ENCODE assay signal across 8 cellular contexts in the genomic region with DNA sequence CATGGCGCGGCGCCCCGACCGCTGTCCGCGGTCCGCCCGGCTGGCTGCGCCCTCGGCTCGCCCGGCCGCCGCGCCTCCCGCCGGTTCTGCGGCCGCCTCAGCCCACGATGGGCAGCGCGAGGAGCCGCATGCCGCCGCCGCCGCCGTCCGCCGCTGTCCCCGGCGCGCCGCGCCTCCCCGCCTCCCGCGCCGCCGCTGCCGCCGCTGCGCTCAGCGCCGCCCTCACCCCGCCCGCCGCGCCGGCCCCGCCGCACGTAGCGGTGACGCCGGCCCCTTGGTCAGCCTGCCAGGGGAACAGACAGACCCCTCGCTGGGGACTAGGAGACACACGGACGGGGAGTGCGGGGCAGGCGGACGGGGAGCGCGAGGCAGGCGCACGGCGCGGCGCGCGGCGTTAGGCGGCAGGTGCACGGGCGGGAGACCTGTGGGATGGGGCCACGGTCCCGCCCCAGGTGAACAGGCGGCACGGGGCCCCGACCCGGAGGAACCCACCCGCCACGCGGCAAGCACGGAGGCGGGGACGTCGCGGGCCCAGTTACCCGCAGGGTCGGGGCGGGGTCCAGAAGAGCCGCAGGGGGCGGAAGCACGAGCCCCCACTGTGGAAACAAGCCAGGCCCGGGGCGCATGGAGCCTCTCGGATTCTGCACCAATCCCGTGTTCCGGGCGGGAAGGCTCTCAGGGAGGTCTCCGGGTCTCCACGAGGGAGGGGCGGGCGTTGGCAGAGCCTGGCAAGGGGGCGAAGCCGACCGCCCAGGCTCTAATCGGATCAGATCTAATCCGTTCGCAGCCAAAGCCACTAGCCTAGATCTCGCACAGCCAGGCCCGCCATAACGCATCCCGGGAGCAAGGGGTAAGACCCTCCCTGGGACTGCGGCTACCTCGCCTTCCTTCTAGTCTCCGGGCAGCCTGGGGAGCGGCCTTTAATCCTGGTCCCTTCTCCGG. TPM values are rescaled to one million over a fixed set of nuclear protein-coding genes. Genes with fewer than 3 reads are reported as not detected.
DNase-seq lines count a peak whose midpoint lies in the region; ATAC-seq and TF ChIP-seq lines count a peak whose summit lies in the region.

A gene with protein sequence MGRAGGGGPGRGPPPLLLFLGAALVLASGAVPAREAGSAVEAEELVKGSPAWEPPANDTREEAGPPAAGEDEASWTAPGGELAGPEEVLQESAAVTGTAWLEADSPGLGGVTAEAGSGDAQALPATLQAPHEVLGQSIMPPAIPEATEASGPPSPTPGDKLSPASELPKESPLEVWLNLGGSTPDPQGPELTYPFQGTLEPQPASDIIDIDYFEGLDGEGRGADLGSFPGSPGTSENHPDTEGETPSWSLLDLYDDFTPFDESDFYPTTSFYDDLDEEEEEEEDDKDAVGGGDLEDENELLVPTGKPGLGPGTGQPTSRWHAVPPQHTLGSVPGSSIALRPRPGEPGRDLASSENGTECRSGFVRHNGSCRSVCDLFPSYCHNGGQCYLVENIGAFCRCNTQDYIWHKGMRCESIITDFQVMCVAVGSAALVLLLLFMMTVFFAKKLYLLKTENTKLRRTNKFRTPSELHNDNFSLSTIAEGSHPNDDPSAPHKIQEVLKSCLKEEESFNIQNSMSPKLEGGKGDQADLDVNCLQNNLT (minus strand): TSS at position 175 of the 942 bp plus-strand sequence. CDS start 172 bp downstream, at position 3.

- H3K9me2 ChIP-seq in SU-DHL-6 (replicated peaks; ENCODE audit: insufficient read depth, low read length): no peaks in the 10 kb centered on the region

- peak within 1 kb of the TSS; percentile 49; the same call in 1 of the 2 replicates for H3K9ac ChIP-seq in SU-DHL-6 (ENCODE audit: low read length)
- no peak within 1 kb of the TSS for H3K9ac ChIP-seq in mammary epithelial cell (ENCODE audit: insufficient read depth, low read length)

- H3K27ac ChIP-seq in SU-DHL-6 (ENCODE audit: low read depth, low read length) (no peak within 1 kb of the TSS), mammary epithelial cell (ENCODE audit: insufficient read depth, low read depth, low read length) (no peak within 1 kb of the TSS)

- H3K27me3 ChIP-seq in SU-DHL-6 (ENCODE audit: low read length) (no peaks in the 10 kb centered on the region), mammary epithelial cell (ENCODE audit: insufficient read depth, low read length) (peaks cover 6% of the 10 kb centered on the region), kidney epithelial cell (ENCODE audit: control insufficient read depth, insufficient read depth, low read length) (peaks cover 38% of the 10 kb centered on the region)

- CTCF ChIA-PET in mammary epithelial cell (lab: Charles Lee; ENCODE audit: low non-redundant PET): no interaction called here

- dilution Hi-C loops in mammary epithelial cell (cut with HindIII; ENCODE audit: low sequenced_read_pairs): no loop called here

- H3K4me1 ChIP-seq in mammary epithelial cell (ENCODE audit: insufficient read depth, low read length): peaks cover 13% of the 10 kb centered on the region

- H3K9me3 ChIP-seq in SU-DHL-6 (ENCODE audit: insufficient read depth, low read length): no peaks in the 10 kb centered on the region
- no peaks in the 10 kb centered on the region for H3K9me3 ChIP-seq in mammary epithelial cell (replicated peaks; ENCODE audit: insufficient read depth, low read length)

- H3K4me2 ChIP-seq in SU-DHL-6 (ENCODE audit: low read depth, low read length, poor library complexity, severe bottlenecking) (peak within 1 kb of the TSS; percentile 86), mammary epithelial cell (ENCODE audit: insufficient read depth, low read depth, low read length) (peak within 1 kb of the TSS; percentile 97)

- peaks cover 4% of the 10 kb centered on the region; the same call in 1 of the 2 replicates for H3F3A ChIP-seq in SU-DHL-6 (ENCODE audit: insufficient read depth)

- H2AFZ ChIP-seq in SU-DHL-6 (ENCODE audit: low read depth, low read length, severe bottlenecking) (peak within 1 kb of the TSS; percentile 70), mammary epithelial cell (ENCODE audit: low read depth, low read length) (peak within 1 kb of the TSS; percentile 71)

- intact Hi-C loops in mammary epithelial cell (cut with micrococcal nuclease): no loop called here

- H3K79me2 ChIP-seq in SU-DHL-6 (ENCODE audit: insufficient read depth, low read length) (no peaks in the 10 kb centered on the region), mammary epithelial cell (ENCODE audit: insufficient read depth, low read length) (no peaks in the 10 kb centered on the region)

- no TSS peak for BruUV-seq in mammary epithelial cell (replicated peaks; lab: Mats Ljungman, UMichigan)

- in situ Hi-C loops in mammary epithelial cell (cut with MboI; ENCODE audit: low sequenced_read_pairs in 2 of 2): no loop called here

- WGBS in mammary epithelial cell (ENCODE audit: low coverage, missing lambda C conversion rate): 63% methylated on average over 4 of the region's 121 CpGs

- H3K4me3 ChIP-seq in SU-DHL-6 (ENCODE audit: insufficient read depth, low read length, poor library complexity, severe bottlenecking) (peak within 1 kb of the TSS; percentile 80), mammary epithelial cell (replicated peaks in 1 of 3; ENCODE audit: insufficient read depth in 1 of 3, low read depth in 2 of 3, low read length in 3 of 3) (peak within 1 kb of the TSS; percentile 19 to 53 (median 50)), kidney epithelial cell (ENCODE audit: low read depth, low read length) (peak within 1 kb of the TSS; percentile 43)

- H4K20me1 ChIP-seq in SU-DHL-6 (ENCODE audit: low read depth, low read length) (no peaks in the 10 kb centered on the region), mammary epithelial cell (ENCODE audit: insufficient read depth, low read length) (no peaks in the 10 kb centered on the region)

- ATAC-seq in HG03095 (IDR thresholded peaks at IDR 0.05; ENCODE audit: unreplicated experiment): no peak

- no peaks in the 10 kb centered on the region for H3K36me3 ChIP-seq in SU-DHL-6 (ENCODE audit: low read length)
- no peaks in the 10 kb centered on the region for H3K36me3 ChIP-seq in mammary epithelial cell (ENCODE audit: insufficient read depth, low read length)
- no peaks in the 10 kb centered on the region for H3K36me3 ChIP-seq in kidney epithelial cell (ENCODE audit: control insufficient read depth, insufficient read depth, low read length)

- peak; percentile 42 for DNase-seq in NCI-H345 (lab: John Stamatoyannopoulos, UW)
- no peak for DNase-seq in NCI-H345 treated with DMSO at 0.1 percent for 48 hours (lab: John Stamatoyannopoulos, UW; ENCODE audit: unreplicated experiment)
- DNase-seq in mammary epithelial cell: no peak
- no peak for DNase-seq in kidney epithelial cell (ENCODE audit: low read depth)
- DNase-seq in stimulated activated CD4-positive, alpha-beta T cell treated with anti-CD3 and anti-CD28 coated beads, Interleukin-4, amount 100 ng/mL, for 24 hours: peak; percentile 18
- no peak for DNase-seq in kidney glomerular epithelial cell (lab: John Stamatoyannopoulos, UW)

- TF ChIP-seq CTCF in SU-DHL-6 (IDR thresholded peaks at IDR 0.05; ENCODE audit: insufficient read depth, low read length, poor library complexity, severe bottlenecking) (no peak), mammary epithelial cell (conservative IDR thresholded peaks at IDR 0.05 in 1 of 2, IDR thresholded peaks at IDR 0.05 in 1 of 2; ENCODE audit: extremely low read depth in 1 of 2, insufficient read depth in 1 of 2, low read depth in 1 of 2, low read length in 2 of 2) (no peak), kidney epithelial cell (IDR thresholded peaks at IDR 0.05; ENCODE audit: insufficient read depth, low read length, poor library complexity, severe bottlenecking) (no peak)

RNA-seq across cellular contexts. Expression of the gene that starts here (rescaled TPM):
- under 1 TPM; 0.50 to 0.99 TPM for total RNA-seq in mammary epithelial cell
- polyA plus RNA-seq in mammary epithelial cell: 0.19 TPM
- polyA minus RNA-seq in mammary epithelial cell: not detected
- total RNA-seq in kidney epithelial cell: 0.48 and 0.71 TPM in 2 replicates

Comparison
In these comparisons a context has a peak if more than half of its experiments do, and no peak if none do; other contexts are left out.
1. DNase-seq: peak in NCI-H345 (single experiment) and stimulated activated CD4-positive, alpha-beta T cell treated with anti-CD3 and anti-CD28 coated beads, Interleukin-4, amount 100 ng/mL, for 24 hours (single experiment); none in NCI-H345 treated with DMSO at 0.1 percent for 48 hours (single experiment), mammary epithelial cell (single experiment), kidney epithelial cell (single experiment) and kidney glomerular epithelial cell (single experiment).
2. Peak in every context shown above with its lines, with median percentiles within 50 percentile points of each other: H3K4me3 ChIP-seq.